In the genomic region with DNA sequence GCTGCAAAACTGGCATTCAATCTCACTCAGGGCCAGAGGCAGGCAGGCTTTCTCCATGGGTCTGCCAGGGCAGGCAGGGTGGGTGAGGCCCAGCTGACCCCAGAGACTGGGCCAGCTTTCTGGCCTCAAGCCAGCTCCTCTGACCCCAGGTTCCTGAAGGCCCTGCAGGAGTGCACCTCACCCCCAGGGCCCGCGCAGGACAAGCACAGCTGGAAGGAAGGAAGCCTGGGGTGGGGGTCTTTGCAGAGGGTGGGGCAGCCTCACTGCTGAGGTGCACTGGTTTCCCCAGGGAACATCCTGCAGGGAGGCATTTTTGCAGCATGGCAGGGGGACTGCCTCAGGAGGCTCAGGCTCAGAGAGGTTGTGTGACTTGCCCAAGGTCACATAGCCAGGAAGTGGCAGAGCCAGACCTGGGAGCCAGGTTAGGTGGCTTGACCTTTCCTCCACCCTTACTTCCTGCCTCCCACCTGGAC, we compare ENCODE assay signal across 13 cellular contexts. TPM values are rescaled to one million over a fixed set of nuclear protein-coding genes. Genes with fewer than 3 reads are reported as not detected.
A peak's percentile ranks its signal among the peaks of the same experiment; 100 is the strongest.
DNase-seq lines count a peak whose midpoint lies in the region; ATAC-seq, FAIRE-seq and TF ChIP-seq lines count a peak whose summit lies in the region.
"Had no signal": no experiment of that assay in that cellular context is flagged by ENCODE, and none has a peak within 500 bp of the region (broad histone marks: within the 10 kb centered on the region; RNA-seq: fewer than 3 reads in every experiment).

No MANE protein-coding gene starts in this region.

- TF ChIP-seq RAD21 in HepG2 (CRISPR knock-in tag; IDR thresholded peaks at IDR 0.05) = no peak

- H3K27ac ChIP-seq in HepG2 (ENCODE audit: extremely low read length, insufficient read depth, low read length) (no peak overlapping the region), suprapubic skin (peak overlapping the region; percentile 59)

- H3K4me1 Mint-ChIP-seq in activated CD4-positive, alpha-beta T cell treated with anti-CD3 and anti-CD28 coated beads, Interleukin-2, amount 10 ng/mL, durations not matched to agents 24 days and 14 days = peaks cover 68% of the 10 kb centered on the region
- peaks cover 37% of the 10 kb centered on the region for H3K4me1 Mint-ChIP-seq in activated naive CD8-positive, alpha-beta T cell treated with anti-CD3 and anti-CD28 coated beads for 36 hours

- no CpG with 5 or more reads among the region's 2 CpGs for WGBS in HepG2 (ENCODE audit: low lambda C conversion rate)
- no CpG with 5 or more reads among the region's 2 CpGs for WGBS in suprapubic skin

- POLR2A ChIA-PET in HepG2 (lab: Yijun Ruan, JAX) = no interaction called here

- no peaks in the 10 kb centered on the region for H3K79me2 ChIP-seq in HepG2 (ENCODE audit: insufficient read depth, low read length)

- H3K4me3 ChIP-seq in HepG2 (replicated peaks in 1 of 3; ENCODE audit: insufficient read depth in 1 of 3, low read depth in 2 of 3, low read length in 3 of 3) (peak overlapping the region; percentile 15 to 73 (median 57); a peak in 5 of 6 replicates), suprapubic skin (no peak overlapping the region)

- H2AFZ ChIP-seq in HepG2 (ENCODE audit: low read length) = no peak overlapping the region

- no peak for FAIRE-seq in HepG2 (lab: Jason Lieb, UNC)

- H3K27ac Mint-ChIP-seq in activated CD4-positive, alpha-beta T cell treated with anti-CD3 and anti-CD28 coated beads, Interleukin-2, amount 10 ng/mL, durations not matched to agents 24 days and 14 days = peak overlapping the region; percentile 99
- peak overlapping the region; percentile 95 for H3K27ac Mint-ChIP-seq in activated naive CD8-positive, alpha-beta T cell treated with anti-CD3 and anti-CD28 coated beads for 36 hours

- H3K4me3 Mint-ChIP-seq in activated CD4-positive, alpha-beta T cell treated with anti-CD3 and anti-CD28 coated beads, Interleukin-2, amount 10 ng/mL, durations not matched to agents 24 days and 14 days = peak overlapping the region; percentile 96
- H3K4me3 Mint-ChIP-seq in activated naive CD8-positive, alpha-beta T cell treated with anti-CD3 and anti-CD28 coated beads for 36 hours = peak overlapping the region; percentile 85

- H3K9ac ChIP-seq in HepG2 (ENCODE audit: insufficient read depth, low read depth, low read length) = peak overlapping the region; percentile 57

- TF ChIP-seq POLR2A in HepG2 (IDR thresholded peaks at IDR 0.05; ENCODE audit: insufficient read depth in 1 of 2, low read depth in 2 of 2, low read length in 2 of 2) (no peak), suprapubic skin (IDR thresholded peaks at IDR 0.05) (no peak)

- peak overlapping the region; percentile 75 for H3K4me2 ChIP-seq in HepG2 (ENCODE audit: low read depth, low read length)

- no TSS peak for BruUV-seq in HepG2 (replicated peaks; lab: Mats Ljungman, UMichigan)

- in situ Hi-C loops in HepG2 (cut with HindIII; ENCODE audit: extremely low pct_ligation_motif_present, low pct_unique_long_range_greater_than_20kb) = no loop called here

- CTCF ChIA-PET in HepG2 (lab: Yijun Ruan, JAX; ENCODE audit: low intra/inter-chr PET ratio, low total read pairs) = no interaction called here

- H3K27me3 ChIP-seq in HepG2 (ENCODE audit: control insufficient read depth in 1 of 2, insufficient read depth in 2 of 2, low read length in 2 of 2) = peaks cover 2 to 4% of the 10 kb centered on the region in 2 experiments; a peak in 3 of 5 replicates
- no peaks in the 10 kb centered on the region for H3K27me3 ChIP-seq in suprapubic skin

- ATAC-seq in HepG2 = no peak
- ATAC-seq in GM21619 (IDR thresholded peaks at IDR 0.05; ENCODE audit: unreplicated experiment) = no peak
- ATAC-seq in HG03095 (IDR thresholded peaks at IDR 0.05; ENCODE audit: unreplicated experiment) = no peak
- ATAC-seq: stimulated activated naive B cell treated with anti-CD40 and anti-IgM and Interleukin-4, amounts not matched to agents 10 μg/mL and 1 μg/mL and 100 μg/mL, for 72 hours had no signal

- H3K4me1 ChIP-seq in HepG2 (ENCODE audit: insufficient read depth, low read length) (peaks cover 75% of the 10 kb centered on the region), suprapubic skin (peaks cover 55% of the 10 kb centered on the region)

- H4K20me1 ChIP-seq in HepG2 (ENCODE audit: insufficient read depth, low read length) = no peaks in the 10 kb centered on the region

- TF ChIP-seq CTCF in HepG2 (CRISPR knock-in tag; IDR thresholded peaks at IDR 0.05) (no peak), suprapubic skin (IDR thresholded peaks at IDR 0.05) (no peak)

- no peak for DNase-seq in activated CD4-positive, alpha-beta T cell treated with anti-CD3 and anti-CD28 coated beads, Interleukin-2, amount 10 ng/mL, durations not matched to agents 24 days and 14 days
- no peak for DNase-seq in activated CD4-positive, alpha-beta T cell treated with anti-CD3 and anti-CD28 coated beads for 4 hours
- no peak for DNase-seq in activated naive CD8-positive, alpha-beta T cell treated with anti-CD3 and anti-CD28 coated beads for 36 hours
- DNase-seq in HepG2 (ENCODE audit: low spot score) (no peak), suprapubic skin (ENCODE audit: low spot score in 2 of 2) (no peak), mucosa of gallbladder (ENCODE audit: low spot score) (no peak)
- DNase-seq: cortex of kidney; EL; head of caudate nucleus; NCI-H345; stimulated activated naive B cell treated with anti-CD40 and anti-IgM and Interleukin-4, amounts not matched to agents 10 μg/mL and 1 μg/mL and 100 μg/mL, for 72 hours had no signal

- intact Hi-C loops in activated CD4-positive, alpha-beta T cell treated with anti-CD3 and anti-CD28 coated beads, Interleukin-2, amount 10 ng/mL, durations not matched to agents 24 days and 14 days (cut with micrococcal nuclease) = no loop called here
- intact Hi-C loops in HepG2 (cut with micrococcal nuclease; ENCODE audit: unreplicated experiment) = no loop called here

- H3K27me3 Mint-ChIP-seq in activated CD4-positive, alpha-beta T cell treated with anti-CD3 and anti-CD28 coated beads, Interleukin-2, amount 10 ng/mL, durations not matched to agents 24 days and 14 days = no peaks in the 10 kb centered on the region
- H3K27me3 Mint-ChIP-seq in activated naive CD8-positive, alpha-beta T cell treated with anti-CD3 and anti-CD28 coated beads for 36 hours = no peaks in the 10 kb centered on the region

- peaks cover 32% of the 10 kb centered on the region for H3K36me3 Mint-ChIP-seq in activated CD4-positive, alpha-beta T cell treated with anti-CD3 and anti-CD28 coated beads, Interleukin-2, amount 10 ng/mL, durations not matched to agents 24 days and 14 days (ENCODE audit: low read depth)
- peaks cover 7% of the 10 kb centered on the region for H3K36me3 Mint-ChIP-seq in activated naive CD8-positive, alpha-beta T cell treated with anti-CD3 and anti-CD28 coated beads for 36 hours

- H3K9me3 ChIP-seq in HepG2 (ENCODE audit: low read length) = no peaks in the 10 kb centered on the region
- H3K9me3 ChIP-seq in suprapubic skin = no peaks in the 10 kb centered on the region

- TF ChIP-seq EP300 in HepG2 (IDR thresholded peaks at IDR 0.05; ENCODE audit: low read depth in 2 of 2, low read length in 2 of 2) (no peak), HepG2 (CRISPR knock-in tag; IDR thresholded peaks at IDR 0.05; ENCODE audit: borderline replicate concordance) (no peak), suprapubic skin (IDR thresholded peaks at IDR 0.05) (no peak)

- no peaks in the 10 kb centered on the region for H3K36me3 ChIP-seq in HepG2 (replicated peaks in 1 of 2; ENCODE audit: control insufficient read depth in 1 of 2, insufficient read depth in 2 of 2, low read length in 2 of 2)
- H3K36me3 ChIP-seq in suprapubic skin = no peaks in the 10 kb centered on the region

- no peaks in the 10 kb centered on the region for H3K9me3 Mint-ChIP-seq in activated CD4-positive, alpha-beta T cell treated with anti-CD3 and anti-CD28 coated beads, Interleukin-2, amount 10 ng/mL, durations not matched to agents 24 days and 14 days
- H3K9me3 Mint-ChIP-seq in activated naive CD8-positive, alpha-beta T cell treated with anti-CD3 and anti-CD28 coated beads for 36 hours = no peaks in the 10 kb centered on the region
- H3K9me3 Mint-ChIP-seq: stimulated activated naive B cell treated with anti-CD40 and anti-IgM and Interleukin-4, amounts not matched to agents 10 μg/mL and 1 μg/mL and 100 μg/mL, for 72 hours had no signal

TF ChIP-seq in HepG2, 621 proteins besides CTCF, POLR2A, EP300 and RAD21 (continues in another document):
- no peak for TF ChIP-seq PRPF4 (IDR thresholded peaks at IDR 0.05; ENCODE audit: low read depth, low read length, poor library complexity, severe bottlenecking)

RNA-seq across cellular contexts. Expression of gene AFAP1, which starts 31.5 kb away (rescaled TPM):
- 37.6 and 40.8 TPM in 2 replicates for total RNA-seq in activated CD4-positive, alpha-beta T cell treated with anti-CD3 and anti-CD28 coated beads, Interleukin-2, amount 10 ng/mL, durations not matched to agents 24 days and 14 days
- 10 to 100 TPM; 13.6 to 13.8 TPM for total RNA-seq in activated naive CD8-positive, alpha-beta T cell treated with anti-CD3 and anti-CD28 coated beads for 36 hours
- total RNA-seq in HepG2 (2016; rRNA removed; fragmentation: Illumina TruSeq; extraction: Trizol) = 2.5 and 3.1 TPM in 2 replicates
- total RNA-seq in HepG2 (2016; cell fraction: cytosol; rRNA removed; fragmentation: Illumina TruSeq; extraction: Trizol; ENCODE audit: low read depth) = 0.91 and 1.1 TPM in 2 replicates
- total RNA-seq in HepG2 (2016; cell fraction: insoluble cytoplasmic fraction; rRNA removed; fragmentation: Illumina TruSeq; extraction: Trizol) = 2.3 and 2.5 TPM in 2 replicates
- total RNA-seq in HepG2 (2016; cell fraction: membrane; rRNA removed; fragmentation: Illumina TruSeq; extraction: Trizol) = 1.3 and 1.6 TPM in 2 replicates
- 3.2 and 3.5 TPM in 2 replicates for total RNA-seq in HepG2 (2016; cell fraction: nucleus; rRNA removed; fragmentation: Illumina TruSeq; extraction: Trizol)
- 2.0 and 2.5 TPM in 2 replicates for polyA plus RNA-seq in HepG2 (2011; rRNA removed)
- 1.4 and 1.6 TPM in 2 replicates for polyA plus RNA-seq in HepG2 (2011; cell fraction: cytosol; rRNA removed)
- polyA plus RNA-seq in HepG2 (2011; cell fraction: nucleus; rRNA removed) = 5.5 and 8.2 TPM in 2 replicates
- polyA plus RNA-seq in HepG2 (2012) = 2.8 and 2.9 TPM in 2 replicates
- 0.11 and 0.15 TPM in 2 replicates for polyA plus RNA-seq in HepG2 (2016; cell fraction: cytosol; fragmentation: Illumina TruSeq; extraction: Trizol; ENCODE audit: low read depth)
- polyA plus RNA-seq in HepG2 (2016; cell fraction: insoluble cytoplasmic fraction; fragmentation: Illumina TruSeq; extraction: Trizol; ENCODE audit: low read depth) = 1.6 and 2.1 TPM in 2 replicates
- 0.37 and 0.58 TPM in 2 replicates for polyA plus RNA-seq in HepG2 (2016; cell fraction: membrane; fragmentation: Illumina TruSeq; extraction: Trizol; ENCODE audit: low read depth)
- polyA plus RNA-seq in HepG2 (2016; cell fraction: nucleus; fragmentation: Illumina TruSeq; extraction: Trizol; ENCODE audit: insufficient read depth, low read depth) = 2.7 and 3.5 TPM in 2 replicates
- 4.5 and 14.2 TPM in 2 replicates for polyA minus RNA-seq in HepG2 (2011; rRNA and poly(A)+ RNA removed; ENCODE audit: low replicate concordance)
- 2.9 and 3.2 TPM in 2 replicates for polyA minus RNA-seq in HepG2 (2011; cell fraction: cytosol; rRNA and poly(A)+ RNA removed)
- 9.5 and 11.9 TPM in 2 replicates for polyA minus RNA-seq in HepG2 (2011; cell fraction: nucleus; rRNA and poly(A)+ RNA removed)
- 10 to 100 TPM in 3 of 4 donors, 1 to 10 TPM in 1; 8.3 to 27.1 (median 11.1) TPM for total RNA-seq in suprapubic skin
- total RNA-seq in mucosa of gallbladder = 22.7 TPM
